32 cellular contexts compared by ENCODE assay signal in genomic region chr2:210863283-210863682, GRCh38.
"Had no signal": no experiment of that assay in that cellular context is flagged by ENCODE, and none has a peak within 500 bp of the region (broad histone marks: within the 10 kb centered on the region; RNA-seq: fewer than 3 reads in every experiment).

No MANE protein-coding gene starts in this region.

- H3K9me3 Mint-ChIP-seq: nephron progenitor cell; neural crest cell; stimulated activated memory B cell treated with anti-CD40 and anti-IgM and Interleukin-4, amounts not matched to agents 10 μg/mL and 1 μg/mL and 100 μg/mL, for 72 hours; type B pancreatic cell had no signal

- H3K27me3 Mint-ChIP-seq: natural killer cell treated with Interleukin-12 subunit alpha and Interleukin-12 subunit beta and Interleukin-15 and Interleukin-18, amount 100 ng/mL, for 72 hours; progenitor cell of endocrine pancreas; stimulated activated memory B cell treated with anti-CD40 and anti-IgM and Interleukin-4, amounts not matched to agents 10 μg/mL and 1 μg/mL and 100 μg/mL, for 72 hours; stimulated activated naive CD8-positive, alpha-beta T cell treated with anti-CD3 and anti-CD28 coated beads, Interleukin-15, amount 100 ng/mL, for 72 hours had no signal

- H3K4me1 ChIP-seq: parathyroid adenoma, psoas muscle, right lobe of liver, sigmoid colon, suprapubic skin, testis, transverse colon, upper lobe of right lung, uterus had no signal

- ATAC-seq: naive thymus-derived CD4-positive, alpha-beta T cell; natural killer cell treated with Interleukin-12 subunit alpha and Interleukin-12 subunit beta and Interleukin-15 and Interleukin-18, amount 100 ng/mL, for 72 hours; psoas muscle; right cardiac atrium; right lobe of liver; stimulated activated memory B cell treated with anti-CD40 and anti-IgM and Interleukin-4, amounts not matched to agents 10 μg/mL and 1 μg/mL and 100 μg/mL, for 72 hours; stimulated activated naive CD8-positive, alpha-beta T cell treated with anti-CD3 and anti-CD28 coated beads, Interleukin-15, amount 100 ng/mL, for 72 hours; stimulated activated naive CD8-positive, alpha-beta T cell treated with anti-CD3 and anti-CD28 coated beads, Interleukin-15, Interleukin-2, amounts not matched to agents 100 U/mL and 50 U/mL, for 24 hours; upper lobe of right lung had no signal

- DNase-seq: naive thymus-derived CD4-positive, alpha-beta T cell; nephron progenitor cell; nucleus accumbens; ovary; posterior cingulate gyrus; psoas muscle; right cardiac atrium; right lobe of liver; sigmoid colon; small intestine; stimulated activated CD4-positive, alpha-beta T cell treated with anti-CD3 and anti-CD28 coated beads, Interleukin-15, amount 100 ng/mL, for 24 hours; stimulated activated CD4-positive, alpha-beta T cell treated with anti-CD3 and anti-CD28 coated beads, Interleukin-2, amount 100 ng/mL, for 24 hours; stimulated activated CD4-positive, alpha-beta T cell treated with anti-CD3 and anti-CD28 coated beads, Interleukin-4, amount 100 ng/mL, for 1 hour; stimulated activated CD4-positive, alpha-beta T cell treated with anti-CD3 and anti-CD28 coated beads, Interleukin-4, amount 100 ng/mL, for 4 hours; stimulated activated CD8-positive, alpha-beta memory T cell treated with anti-CD3 and anti-CD28 coated beads, Interleukin-4, amount 100 ng/mL, for 48 hours; stimulated activated naive CD4-positive, alpha-beta T cell; stimulated activated naive CD8-positive, alpha-beta T cell treated with anti-CD3 and anti-CD28 coated beads, Interleukin-15, amount 100 ng/mL, for 72 hours; stimulated activated naive CD8-positive, alpha-beta T cell treated with anti-CD3 and anti-CD28 coated beads, Interleukin-15, Interleukin-2, amounts not matched to agents 100 U/mL and 50 U/mL, for 24 hours; substantia nigra; testis; tibial artery; transverse colon; upper lobe of right lung; uterus had no signal

- H3K4me3 Mint-ChIP-seq: naive thymus-derived CD4-positive, alpha-beta T cell; natural killer cell treated with Interleukin-12 subunit alpha and Interleukin-12 subunit beta and Interleukin-15 and Interleukin-18, amount 100 ng/mL, for 72 hours; nephron progenitor cell; neural crest cell; stimulated activated memory B cell treated with anti-CD40 and anti-IgM and Interleukin-4, amounts not matched to agents 10 μg/mL and 1 μg/mL and 100 μg/mL, for 72 hours; stimulated activated naive CD8-positive, alpha-beta T cell treated with anti-CD3 and anti-CD28 coated beads, Interleukin-15, amount 100 ng/mL, for 72 hours; type B pancreatic cell had no signal

- H3K36me3 ChIP-seq: neutrophil, ovary, right lobe of liver, sigmoid colon, suprapubic skin, tibial artery, transverse colon, upper lobe of right lung, uterus had no signal

- H3K4me1 Mint-ChIP-seq: naive thymus-derived CD4-positive, alpha-beta T cell; nephron progenitor cell; stimulated activated memory B cell treated with anti-CD40 and anti-IgM and Interleukin-4, amounts not matched to agents 10 μg/mL and 1 μg/mL and 100 μg/mL, for 72 hours; stimulated activated naive CD8-positive, alpha-beta T cell treated with anti-CD3 and anti-CD28 coated beads, Interleukin-15, amount 100 ng/mL, for 72 hours had no signal

- H3K36me3 Mint-ChIP-seq: naive thymus-derived CD4-positive, alpha-beta T cell; stimulated activated memory B cell treated with anti-CD40 and anti-IgM and Interleukin-4, amounts not matched to agents 10 μg/mL and 1 μg/mL and 100 μg/mL, for 72 hours; type B pancreatic cell had no signal

- H3K27ac Mint-ChIP-seq: naive thymus-derived CD4-positive, alpha-beta T cell; natural killer cell treated with Interleukin-12 subunit alpha and Interleukin-12 subunit beta and Interleukin-15 and Interleukin-18, amount 100 ng/mL, for 72 hours; nephron progenitor cell; progenitor cell of endocrine pancreas; stimulated activated memory B cell treated with anti-CD40 and anti-IgM and Interleukin-4, amounts not matched to agents 10 μg/mL and 1 μg/mL and 100 μg/mL, for 72 hours; stimulated activated naive CD8-positive, alpha-beta T cell treated with anti-CD3 and anti-CD28 coated beads, Interleukin-15, amount 100 ng/mL, for 72 hours; type B pancreatic cell had no signal

- H3K4me3 ChIP-seq: ovary, psoas muscle, right lobe of liver, sigmoid colon, suprapubic skin, testis, tibial artery, transverse colon, upper lobe of right lung, uterus had no signal

- H3K9ac ChIP-seq: parathyroid adenoma had no signal

- H2AFZ ChIP-seq: parathyroid adenoma had no signal

- H3K79me2 ChIP-seq: parathyroid adenoma had no signal

- H3K9me3 ChIP-seq: neutrophil, ovary, psoas muscle, right lobe of liver, sigmoid colon, suprapubic skin, testis, tibial artery, transverse colon, upper lobe of right lung, uterus had no signal

- H3K27me3 ChIP-seq: neutrophil, ovary, right lobe of liver, sigmoid colon, suprapubic skin, testis, tibial artery, transverse colon, upper lobe of right lung, uterus had no signal

- H3K27ac ChIP-seq: neutrophil, ovary, parathyroid adenoma, psoas muscle, right lobe of liver, sigmoid colon, suprapubic skin, testis, tibial artery, transverse colon, upper lobe of right lung, uterus had no signal
